In genomic region chr13:46831588-46832194, GRCh38 we compare ENCODE assay signal across 8 cellular contexts. TPM values are rescaled to one million over a fixed set of nuclear protein-coding genes. Genes with fewer than 3 reads are reported as not detected.
DNase-seq lines count a peak whose midpoint lies in the region; ATAC-seq and TF ChIP-seq lines count a peak whose summit lies in the region.

No MANE protein-coding gene starts in this region.

- H3K36me3 ChIP-seq in Caco-2 (ENCODE audit: control insufficient read depth, insufficient read depth, low read length) = no peaks in the 10 kb centered on the region
- H3K36me3 ChIP-seq in hepatocyte (replicated peaks; ENCODE audit: insufficient read depth, low read depth) = no peaks in the 10 kb centered on the region

- no peak overlapping the region for H3K27ac Mint-ChIP-seq in Caco-2 (ENCODE audit: unreplicated experiment)
- H3K27ac Mint-ChIP-seq in activated naive CD4-positive, alpha-beta T cell treated with anti-CD3 and anti-CD28 coated beads, Interleukin-2, amount 10 ng/mL, durations not matched to agents 7 days and 5 days = no peak overlapping the region

- H3K4me1 Mint-ChIP-seq in Caco-2 (ENCODE audit: low read depth, unreplicated experiment) = no peaks in the 10 kb centered on the region
- H3K4me1 Mint-ChIP-seq in activated naive CD4-positive, alpha-beta T cell treated with anti-CD3 and anti-CD28 coated beads, Interleukin-2, amount 10 ng/mL, durations not matched to agents 7 days and 5 days = no peaks in the 10 kb centered on the region

- CTCF ChIA-PET in Caco-2 (lab: Charles Lee) = interaction anchor here (1.0 kb wide), 1 partner anchor 628 kb away, joined by 3 read pairs; no protein-coding TSS in a partner anchor
- CTCF ChIA-PET in activated naive CD4-positive, alpha-beta T cell treated with anti-CD3 and anti-CD28 coated beads, Interleukin-2, amount 10 ng/mL, durations not matched to agents 7 days and 5 days (lab: Charles Lee) = interaction anchor here (0.6 to 1.3 kb wide), 10 partner anchors 17 to 1936 kb away, joined by 3 to 4 read pairs (median 3); no protein-coding TSS in a partner anchor

- no TSS peak for BruUV-seq in Caco-2 (replicated peaks; lab: Mats Ljungman, UMichigan)

- intact Hi-C loops in Caco-2 (cut with micrococcal nuclease; ENCODE audit: unreplicated experiment) = loop anchor here (1.0 to 5.0 kb wide), 3 partner anchors 143 to 943 kb away; no protein-coding TSS in a partner anchor
- intact Hi-C loops in sciatic nerve (cut with DNase I) = no loop called here

- H3K4me3 ChIP-seq in Caco-2 (ENCODE audit: low read depth, low read length) = no peak overlapping the region
- no peak overlapping the region for H3K4me3 ChIP-seq in hepatocyte

- no peak overlapping the region for H3K27ac ChIP-seq in hepatocyte

- no peak overlapping the region for H3K4me2 ChIP-seq in hepatocyte

- no peaks in the 10 kb centered on the region for H3K9me3 Mint-ChIP-seq in Caco-2 (ENCODE audit: unreplicated experiment)
- no peaks in the 10 kb centered on the region for H3K9me3 Mint-ChIP-seq in activated naive CD4-positive, alpha-beta T cell treated with anti-CD3 and anti-CD28 coated beads, Interleukin-2, amount 10 ng/mL, durations not matched to agents 7 days and 5 days

- H3K27me3 ChIP-seq in Caco-2 (replicated peaks; ENCODE audit: control insufficient read depth, insufficient read depth, low read length) (no peaks in the 10 kb centered on the region), hepatocyte (no peaks in the 10 kb centered on the region)

- TF ChIP-seq CTCF in Caco-2 (IDR thresholded peaks at IDR 0.05; ENCODE audit: insufficient read depth in 1 of 2, low read depth in 1 of 2, low read length in 1 of 2, severe bottlenecking in 1 of 2, unreplicated experiment in 1 of 2) (peak; percentile 77 to 86), GM20000 (IDR thresholded peaks at IDR 0.05; ENCODE audit: extremely low read depth, missing control alignments) (peak; percentile 62), hepatocyte (IDR thresholded peaks at IDR 0.05; ENCODE audit: poor library complexity) (peak; percentile 90)

- DNase-seq in Caco-2 (peak in 1 of 2 experiments; percentile 56), GM20000 (ENCODE audit: low spot score) (peak; percentile 36), NCI-H524 (lab: John Stamatoyannopoulos, UW) (peak; percentile 3 to 61), hepatocyte (ENCODE audit: low spot score) (peak; percentile 66), smooth muscle cell of the brain vasculature (ENCODE audit: low read depth, low spot score) (peak; percentile 24), sciatic nerve (ENCODE audit: low spot score) (no peak)
- peak; percentile 46 for DNase-seq in activated naive CD4-positive, alpha-beta T cell treated with anti-CD3 and anti-CD28 coated beads, Interleukin-2, amount 10 ng/mL, durations not matched to agents 7 days and 5 days

- no peaks in the 10 kb centered on the region for H3K79me2 ChIP-seq in hepatocyte

- no peaks in the 10 kb centered on the region for H4K20me1 ChIP-seq in hepatocyte (ENCODE audit: insufficient read depth, poor library complexity, severe bottlenecking)

- H3K9me3 ChIP-seq in Caco-2 (no peaks in the 10 kb centered on the region), hepatocyte (ENCODE audit: low read depth) (no peaks in the 10 kb centered on the region)

- no peaks in the 10 kb centered on the region for H3K36me3 Mint-ChIP-seq in Caco-2 (ENCODE audit: insufficient read depth, unreplicated experiment)
- no peaks in the 10 kb centered on the region for H3K36me3 Mint-ChIP-seq in activated naive CD4-positive, alpha-beta T cell treated with anti-CD3 and anti-CD28 coated beads, Interleukin-2, amount 10 ng/mL, durations not matched to agents 7 days and 5 days

- no peak overlapping the region for H3K4me3 Mint-ChIP-seq in Caco-2 (ENCODE audit: unreplicated experiment)
- H3K4me3 Mint-ChIP-seq in activated naive CD4-positive, alpha-beta T cell treated with anti-CD3 and anti-CD28 coated beads, Interleukin-2, amount 10 ng/mL, durations not matched to agents 7 days and 5 days = no peak overlapping the region

- no peak for ATAC-seq in HG02623 (IDR thresholded peaks at IDR 0.05; ENCODE audit: unreplicated experiment)
- no peak for ATAC-seq in sciatic nerve

- no peak overlapping the region for H2AFZ ChIP-seq in hepatocyte

- POLR2A ChIA-PET in Caco-2 (lab: Charles Lee) = no interaction called here

- no peaks in the 10 kb centered on the region for H3K9me2 ChIP-seq in hepatocyte (replicated peaks; ENCODE audit: insufficient read depth)

- H3K4me1 ChIP-seq in Caco-2 = no peaks in the 10 kb centered on the region
- H3K4me1 ChIP-seq in hepatocyte (ENCODE audit: insufficient read depth) = no peaks in the 10 kb centered on the region

- WGBS in hepatocyte (ENCODE audit: low lambda C conversion rate, missing lambda C conversion rate) = 9% methylated on average over 5 of the region's 5 CpGs

- H3K27me3 Mint-ChIP-seq in Caco-2 (ENCODE audit: insufficient read depth, unreplicated experiment) = peaks cover 14% of the 10 kb centered on the region
- peaks cover 7% of the 10 kb centered on the region for H3K27me3 Mint-ChIP-seq in activated naive CD4-positive, alpha-beta T cell treated with anti-CD3 and anti-CD28 coated beads, Interleukin-2, amount 10 ng/mL, durations not matched to agents 7 days and 5 days

RNA-seq across cellular contexts. Expression of gene ESD, which starts 34.7 kb away (rescaled TPM):
- total RNA-seq in Caco-2 (2022) (118 and 119 TPM in 2 replicates), hepatocyte (127 and 136 TPM in 2 replicates), sciatic nerve (105 TPM)
- polyA plus RNA-seq in hepatocyte = 125 and 129 TPM in 2 replicates
